Comparison of ENCODE assay signal across 18 cellular contexts in the genomic region with DNA sequence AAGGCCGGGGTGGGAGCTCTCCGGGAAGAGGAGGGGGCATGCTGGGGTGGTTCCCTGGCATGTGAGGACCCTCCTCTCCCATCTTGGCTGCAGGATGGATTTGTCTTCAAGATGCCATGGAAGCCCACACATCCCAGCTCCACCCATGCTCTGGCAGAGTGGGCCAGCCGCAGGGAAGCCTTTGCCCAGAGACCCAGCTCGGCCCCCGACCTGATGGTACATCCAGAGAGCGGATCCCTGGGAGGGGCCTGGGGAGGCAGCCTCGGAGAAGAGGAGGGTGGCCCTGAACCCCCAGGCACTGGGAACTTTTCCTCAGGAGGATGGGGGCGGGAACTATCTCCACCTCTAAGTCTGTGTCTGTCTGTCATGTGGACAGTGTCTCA. TPM values are rescaled to one million over a fixed set of nuclear protein-coding genes. Genes with fewer than 3 reads are reported as not detected.
DNase-seq lines count a peak whose midpoint lies in the region; ATAC-seq, FAIRE-seq and TF ChIP-seq lines count a peak whose summit lies in the region.
"Had no signal": no experiment of that assay in that cellular context is flagged by ENCODE, and none has a peak within 500 bp of the region (broad histone marks: within the 10 kb centered on the region; RNA-seq: fewer than 3 reads in every experiment).

No MANE protein-coding gene starts in this region.

- no peak overlapping the region for H2BK5ac ChIP-seq in H1 (ENCODE audit: low read depth, low read length)

- no peak for TF ChIP-seq RAD21 in H1 (IDR thresholded peaks at IDR 0.05 in 1 of 2, conservative IDR thresholded peaks at IDR 0.05 in 1 of 2; ENCODE audit: low read depth in 2 of 2, low read length in 2 of 2)

- no peak overlapping the region for H3K4me3 ChIP-seq in Peyer's patch
- H3K4me3 ChIP-seq in H1 (ENCODE audit: extremely low read depth in 1 of 4, insufficient read depth in 2 of 4, low read depth in 3 of 4, low read length in 4 of 4): peak overlapping the region in 2 of 4 experiments; percentile 5 to 10; a peak in 1 of 8 replicates
- H3K4me3 ChIP-seq in esophagus muscularis mucosa: no peak overlapping the region
- H3K4me3 ChIP-seq: stomach had no signal

- POLR2A ChIA-PET in H1 (lab: Charles Lee; ENCODE audit: partially characterized antibody): interaction anchor here (1.1 to 2.9 kb wide), 9 partner anchors 9 to 87 kb away, joined by 3 to 29 read pairs (median 7); a partner anchor contains a TSS

- H2BK120ac ChIP-seq in H1 (replicated peaks; ENCODE audit: low read depth, low read length): no peak overlapping the region

- H3K79me1 ChIP-seq in H1 (ENCODE audit: low read depth, low read length): no peaks in the 10 kb centered on the region; the same call in 1 of the 2 replicates

- H3K36me3 Mint-ChIP-seq in activated naive CD4-positive, alpha-beta T cell treated with anti-CD3 and anti-CD28 coated beads, Interleukin-2, amount 50 U/mL, for 24 hours: peaks cover 23% of the 10 kb centered on the region
- peaks cover 30 to 35% of the 10 kb centered on the region in 2 donors for H3K36me3 Mint-ChIP-seq in stimulated activated naive B cell treated with anti-CD40 and anti-IgM and Interleukin-4, amounts not matched to agents 10 μg/mL and 1 μg/mL and 100 μg/mL, for 72 hours

- no peak for FAIRE-seq in H1 (lab: Jason Lieb, UNC)
- FAIRE-seq: astrocyte, colon, H54 had no signal

- no peak for TF ChIP-seq CTCF in Peyer's patch (IDR thresholded peaks at IDR 0.05)
- TF ChIP-seq CTCF in H1 (IDR thresholded peaks at IDR 0.05; ENCODE audit: control extremely low read depth in 1 of 3, insufficient read depth in 1 of 3, low read depth in 1 of 3, low read length in 3 of 3): no peak
- TF ChIP-seq CTCF in esophagus muscularis mucosa (IDR thresholded peaks at IDR 0.05): no peak

- H3K14ac ChIP-seq in H1 (ENCODE audit: insufficient read length): no peak overlapping the region

- H3K4me1 Mint-ChIP-seq in activated naive CD4-positive, alpha-beta T cell treated with anti-CD3 and anti-CD28 coated beads, Interleukin-2, amount 50 U/mL, for 24 hours: peaks cover 82% of the 10 kb centered on the region
- H3K4me1 Mint-ChIP-seq in stimulated activated naive B cell treated with anti-CD40 and anti-IgM and Interleukin-4, amounts not matched to agents 10 μg/mL and 1 μg/mL and 100 μg/mL, for 72 hours: peaks cover 57 to 80% of the 10 kb centered on the region in 2 donors

- H3K9me3 Mint-ChIP-seq in activated naive CD4-positive, alpha-beta T cell treated with anti-CD3 and anti-CD28 coated beads, Interleukin-2, amount 50 U/mL, for 24 hours: no peaks in the 10 kb centered on the region
- H3K9me3 Mint-ChIP-seq in stimulated activated naive B cell treated with anti-CD40 and anti-IgM and Interleukin-4, amounts not matched to agents 10 μg/mL and 1 μg/mL and 100 μg/mL, for 72 hours: no peaks in the 10 kb centered on the region
- H3K9me3 Mint-ChIP-seq: activated T-helper 2 cell treated with anti-CD3 and anti-CD28 coated beads, Interferon-gamma antibody, Interleukin-2, Interleukin-4, amounts not matched to agents 10 μg/mL and 5 μg/mL and 100 μg/mL, durations not matched to agents 14 hours and 24 hours and 36 hours; T-helper 2 cell treated with Interferon-gamma antibody and Interleukin-4, amounts not matched to agents 5 μg/mL and 100 μg/mL, for 36 hours had no signal

- ATAC-seq in stimulated activated naive B cell treated with anti-CD40 and anti-IgM and Interleukin-4, amounts not matched to agents 10 μg/mL and 1 μg/mL and 100 μg/mL, for 72 hours (replicated peaks): no peak
- ATAC-seq in HG03039 (IDR thresholded peaks at IDR 0.05; ENCODE audit: unreplicated experiment): no peak

- DNase-seq in activated naive CD4-positive, alpha-beta T cell (lab: John Stamatoyannopoulos, UW): no peak
- DNase-seq in Peyer's patch (peak in 1 of 3 donors; percentile 45), H1 (ENCODE audit: low read depth in 1 of 2, low spot score in 2 of 2) (no peak), esophagus muscularis mucosa (ENCODE audit: extremely low spot score) (no peak), NCI-H187 treated with DMSO at 0.1 percent for 48 hours (lab: John Stamatoyannopoulos, UW) (no peak)
- no peak for DNase-seq in stimulated activated naive B cell treated with anti-CD40 and anti-IgM and Interleukin-4, amounts not matched to agents 10 μg/mL and 1 μg/mL and 100 μg/mL, for 72 hours
- DNase-seq: activated CD4-positive, alpha-beta T cell treated with anti-CD3 and anti-CD28 coated beads for 4 hours; GDM1; mammary epithelial cell; stimulated activated CD4-positive, alpha-beta T cell treated with anti-CD3 and anti-CD28 coated beads, Interleukin-15, amount 100 ng/mL, for 24 hours; stomach had no signal

- no peak overlapping the region for H3K9ac ChIP-seq in H1 (replicated peaks in 1 of 4; ENCODE audit: extremely low read depth in 1 of 4, low read depth in 3 of 4, low read length in 3 of 4)

- no peaks in the 10 kb centered on the region for H3K9me3 ChIP-seq in Peyer's patch
- no peaks in the 10 kb centered on the region for H3K9me3 ChIP-seq in H1 (ENCODE audit: insufficient read depth in 2 of 2, low read depth in 1 of 2, low read length in 1 of 2)
- H3K9me3 ChIP-seq in esophagus muscularis mucosa: no peaks in the 10 kb centered on the region
- H3K9me3 ChIP-seq: stomach had no signal

- WGBS in H1 (ENCODE audit: extremely low coverage in 1 of 2, insufficient coverage in 1 of 2, insufficient read length in 1 of 2, insufficient replicate concordance in 2 of 2, low coverage in 1 of 2, low lambda C conversion rate in 2 of 2, missing lambda C conversion rate in 1 of 2), 2 experiments: 82% methylated on average over 7 of the region's 8 CpGs; no CpG with 5 or more reads in 1 of the 2 experiments
- WGBS in esophagus muscularis mucosa: no CpG with 5 or more reads among the region's 8 CpGs

- peak overlapping the region; percentile 18 for H4K91ac ChIP-seq in H1 (replicated peaks; ENCODE audit: insufficient read length, low read length)

- H3K4ac ChIP-seq in H1 (replicated peaks; ENCODE audit: insufficient read length, low read depth, low read length): no peak overlapping the region

- peaks cover 3% of the 10 kb centered on the region in 2 experiments for H4K20me1 ChIP-seq in H1 (replicated peaks in 1 of 2; ENCODE audit: control insufficient read depth in 1 of 2, insufficient read depth in 2 of 2, low read length in 2 of 2)

- H2AFZ ChIP-seq in H1 (ENCODE audit: low read length): no peak overlapping the region

- H3K27ac ChIP-seq in Peyer's patch: peak overlapping the region in 3 of 4 donors; percentile 96 to 97 (median 96)
- H3K27ac ChIP-seq in H1 (ENCODE audit: low read depth, low read length): no peak overlapping the region; the same call in 1 of the 2 replicates
- peak overlapping the region in 2 of 4 donors; percentile 44 to 99 for H3K27ac ChIP-seq in esophagus muscularis mucosa (replicated peaks in 1 of 4)

- H2BK15ac ChIP-seq in H1 (ENCODE audit: low read length): no peak overlapping the region

- no peak overlapping the region; the same call in 1 of the 2 replicates for H3K18ac ChIP-seq in H1 (ENCODE audit: extremely low read depth, low read length)

- H3K4me3 Mint-ChIP-seq in activated naive CD4-positive, alpha-beta T cell treated with anti-CD3 and anti-CD28 coated beads, Interleukin-2, amount 50 U/mL, for 24 hours: no peak overlapping the region
- no peak overlapping the region for H3K4me3 Mint-ChIP-seq in stimulated activated naive B cell treated with anti-CD40 and anti-IgM and Interleukin-4, amounts not matched to agents 10 μg/mL and 1 μg/mL and 100 μg/mL, for 72 hours

- no peaks in the 10 kb centered on the region for H3K27me3 Mint-ChIP-seq in activated naive CD4-positive, alpha-beta T cell treated with anti-CD3 and anti-CD28 coated beads, Interleukin-2, amount 50 U/mL, for 24 hours
- no peaks in the 10 kb centered on the region for H3K27me3 Mint-ChIP-seq in stimulated activated naive B cell treated with anti-CD40 and anti-IgM and Interleukin-4, amounts not matched to agents 10 μg/mL and 1 μg/mL and 100 μg/mL, for 72 hours

- no peak for TF ChIP-seq EP300 in H1 (IDR thresholded peaks at IDR 0.05; ENCODE audit: borderline replicate concordance in 1 of 2, low read depth in 2 of 2, low read length in 2 of 2)
- TF ChIP-seq EP300 in esophagus muscularis mucosa (IDR thresholded peaks at IDR 0.05): no peak

- no peak overlapping the region for H3K23ac ChIP-seq in H1 (ENCODE audit: insufficient read length)

- H3K4me2 ChIP-seq in H1 (ENCODE audit: insufficient read depth in 1 of 2, low read depth in 2 of 2, low read length in 2 of 2): peak overlapping the region; percentile 52 to 82

- peaks cover 0 to 52% (median 0%) of the 10 kb centered on the region in 3 donors for H3K36me3 ChIP-seq in Peyer's patch
- H3K36me3 ChIP-seq in H1 (ENCODE audit: control insufficient read depth in 2 of 4, insufficient read depth in 4 of 4, low read length in 3 of 4): peaks cover 4 to 35% (median 30%) of the 10 kb centered on the region in 4 experiments
- H3K36me3 ChIP-seq in esophagus muscularis mucosa: peaks cover 46 to 81% (median 60%) of the 10 kb centered on the region in 4 donors

- H2BK20ac ChIP-seq in H1 (ENCODE audit: low read length): no peak overlapping the region

- H3K27me3 ChIP-seq in Peyer's patch: no peaks in the 10 kb centered on the region
- H3K27me3 ChIP-seq in H1 (replicated peaks in 1 of 4; ENCODE audit: control insufficient read depth in 3 of 4, extremely low read depth in 1 of 4, insufficient read depth in 3 of 4, low read length in 3 of 4): no peaks in the 10 kb centered on the region
- H3K27me3 ChIP-seq in esophagus muscularis mucosa: no peaks in the 10 kb centered on the region
- H3K27me3 ChIP-seq: stomach had no signal

- intact Hi-C loops in esophagus muscularis mucosa (cut with DNase I): no loop called here

- H3K23me2 ChIP-seq in H1 (ENCODE audit: low read depth, low read length): peaks cover 9% of the 10 kb centered on the region; the same call in 1 of the 2 replicates

- no peak overlapping the region for H2BK12ac ChIP-seq in H1 (ENCODE audit: low read depth, low read length)

- CTCF ChIA-PET in H1 (lab: Charles Lee; ENCODE audit: partially characterized antibody): interaction anchor here (0.6 to 3.7 kb wide), 6 partner anchors 14 to 271 kb away, joined by 3 to 29 read pairs (median 3); a partner anchor contains a TSS

- H4K8ac ChIP-seq in H1 (ENCODE audit: extremely low read depth, insufficient read depth, low read length): no peak overlapping the region

- H3K4me1 ChIP-seq in Peyer's patch (peaks cover 17 to 53% (median 36%) of the 10 kb centered on the region in 4 donors), H1 (replicated peaks in 1 of 4; ENCODE audit: control insufficient read depth in 3 of 4, insufficient read depth in 4 of 4, low read length in 3 of 4) (peaks cover 5 to 35% (median 28%) of the 10 kb centered on the region in 4 experiments), esophagus muscularis mucosa (peaks cover 16 to 73% (median 62%) of the 10 kb centered on the region in 4 donors)

- TF ChIP-seq POLR2A in Peyer's patch (IDR thresholded peaks at IDR 0.05): no peak
- no peak for TF ChIP-seq POLR2A in H1 (IDR thresholded peaks at IDR 0.05; ENCODE audit: control extremely low read depth in 1 of 2, low read depth in 2 of 2, low read length in 2 of 2)
- TF ChIP-seq POLR2A in esophagus muscularis mucosa (IDR thresholded peaks at IDR 0.05; ENCODE audit: low read depth): no peak

- H4K5ac ChIP-seq in H1 (ENCODE audit: insufficient read length, low read depth, low read length): no peak overlapping the region

- H3K27ac Mint-ChIP-seq in activated naive CD4-positive, alpha-beta T cell treated with anti-CD3 and anti-CD28 coated beads, Interleukin-2, amount 50 U/mL, for 24 hours: peak overlapping the region; percentile 65
- peak overlapping the region; percentile 91 for H3K27ac Mint-ChIP-seq in stimulated activated naive B cell treated with anti-CD40 and anti-IgM and Interleukin-4, amounts not matched to agents 10 μg/mL and 1 μg/mL and 100 μg/mL, for 72 hours

- no peak overlapping the region for H2AK5ac ChIP-seq in H1 (ENCODE audit: low read depth, low read length)

- H3K56ac ChIP-seq in H1 (replicated peaks; ENCODE audit: insufficient read length, low read depth, low read length): no peak overlapping the region

- no peaks in the 10 kb centered on the region; a peak in 1 of 4 replicates for H3K79me2 ChIP-seq in H1 (ENCODE audit: control insufficient read depth in 1 of 2, insufficient read depth in 2 of 2, low read length in 2 of 2)

RNA-seq across cellular contexts. Expression of a gene that starts 4.8 kb away (rescaled TPM):
- total RNA-seq in Peyer's patch (100 to 1,000 TPM in 1 of 4 donors, 10 to 100 TPM in 3; 14.2 to 202 (median 34.1) TPM), esophagus muscularis mucosa (10 to 100 TPM; 29.9 to 43.1 (median 35.6) TPM)
- total RNA-seq in H1 (2021; fragmentation: NEBNext Ultra II Directional; extraction: Animal tissue kit (Norgen Biotek cat#: 25700)): 30.3 and 31.2 TPM in 2 replicates
- polyA plus RNA-seq in H1 (2011; rRNA removed): 21.7 and 32.4 TPM in 2 replicates
- polyA plus RNA-seq in H1 (2011; cell fraction: cytosol; rRNA removed): 21.8 TPM
- polyA plus RNA-seq in H1 (2011; cell fraction: nucleus; rRNA removed): 69.1 TPM
- polyA plus RNA-seq in H1 (2012, experiment 1 of 2): 28.3 to 33.6 TPM (median 29.7 TPM) in 4 replicates
- 28.7 TPM for polyA plus RNA-seq in H1 (2012, experiment 2 of 2)
- 18.1 TPM for polyA plus RNA-seq in H1 (2013, experiment 1 of 2)
- 16.5 TPM for polyA plus RNA-seq in H1 (2013, experiment 2 of 2)
- 12.9 and 21.6 TPM in 2 replicates for polyA minus RNA-seq in H1 (2011; rRNA and poly(A)+ RNA removed)
- 19.9 TPM for polyA minus RNA-seq in H1 (2011; cell fraction: cytosol; rRNA and poly(A)+ RNA removed)
- polyA minus RNA-seq in H1 (2011; cell fraction: nucleus; rRNA and poly(A)+ RNA removed): 16.8 TPM

RNA-seq across cellular contexts. Expression of a gene that starts 14.3 kb away (rescaled TPM):
- total RNA-seq in Peyer's patch (10 to 100 TPM; 39.8 to 61.9 (median 47.0) TPM), esophagus muscularis mucosa (100 to 1,000 TPM; 131 to 225 (median 199) TPM)
- 51.6 and 52.8 TPM in 2 replicates for total RNA-seq in H1 (2021; fragmentation: NEBNext Ultra II Directional; extraction: Animal tissue kit (Norgen Biotek cat#: 25700))
- polyA plus RNA-seq in H1 (2011; rRNA removed): 17.7 and 25.2 TPM in 2 replicates
- polyA plus RNA-seq in H1 (2011; cell fraction: cytosol; rRNA removed): 27.2 TPM
- 20.7 TPM for polyA plus RNA-seq in H1 (2011; cell fraction: nucleus; rRNA removed)
- polyA plus RNA-seq in H1 (2012, experiment 1 of 2): 30.1 to 45.6 TPM (median 44.3 TPM) in 4 replicates
- 37.2 TPM for polyA plus RNA-seq in H1 (2012, experiment 2 of 2)
- 25.0 TPM for polyA plus RNA-seq in H1 (2013, experiment 1 of 2)
- polyA plus RNA-seq in H1 (2013, experiment 2 of 2): 25.0 TPM
- 18.1 and 24.6 TPM in 2 replicates for polyA minus RNA-seq in H1 (2011; rRNA and poly(A)+ RNA removed)
- 29.3 TPM for polyA minus RNA-seq in H1 (2011; cell fraction: cytosol; rRNA and poly(A)+ RNA removed)
- 17.5 TPM for polyA minus RNA-seq in H1 (2011; cell fraction: nucleus; rRNA and poly(A)+ RNA removed)

RNA-seq across cellular contexts. Expression of a gene that starts 19.5 kb away (rescaled TPM):
- total RNA-seq in Peyer's patch: 10 to 100 TPM; 11.6 to 26.4 (median 22.5) TPM
- 3.4 and 3.7 TPM in 2 replicates for total RNA-seq in H1 (2021; fragmentation: NEBNext Ultra II Directional; extraction: Animal tissue kit (Norgen Biotek cat#: 25700))
- 3.3 and 4.0 TPM in 2 replicates for polyA plus RNA-seq in H1 (2011; rRNA removed)
- 3.0 TPM for polyA plus RNA-seq in H1 (2011; cell fraction: cytosol; rRNA removed)
- 3.1 TPM for polyA plus RNA-seq in H1 (2011; cell fraction: nucleus; rRNA removed)
- 3.0 to 4.2 TPM (median 3.7 TPM) in 4 replicates for polyA plus RNA-seq in H1 (2012, experiment 1 of 2)
- polyA plus RNA-seq in H1 (2012, experiment 2 of 2): 2.7 TPM
- polyA plus RNA-seq in H1 (2013, experiment 1 of 2): 1.9 TPM
- polyA plus RNA-seq in H1 (2013, experiment 2 of 2): 1.6 TPM
- polyA minus RNA-seq in H1 (2011; rRNA and poly(A)+ RNA removed): 2.3 and 4.1 TPM in 2 replicates
- polyA minus RNA-seq in H1 (2011; cell fraction: cytosol; rRNA and poly(A)+ RNA removed): 3.4 TPM
- 3.4 TPM for polyA minus RNA-seq in H1 (2011; cell fraction: nucleus; rRNA and poly(A)+ RNA removed)
- 10 to 100 TPM in 3 of 4 donors, 1 to 10 TPM in 1; 7.9 to 11.7 (median 11.2) TPM for total RNA-seq in esophagus muscularis mucosa

RNA-seq across cellular contexts. Expression of a gene that starts 19.6 kb away (rescaled TPM):
- total RNA-seq in Peyer's patch: not detected
- total RNA-seq in H1 (2021; fragmentation: NEBNext Ultra II Directional; extraction: Animal tissue kit (Norgen Biotek cat#: 25700)): 0.65 and 0.71 TPM in 2 replicates
- polyA plus RNA-seq in H1 (2011; rRNA removed): 0.50 and 0.51 TPM in 2 replicates
- 0.78 TPM for polyA plus RNA-seq in H1 (2011; cell fraction: cytosol; rRNA removed)
- 0.88 TPM for polyA plus RNA-seq in H1 (2011; cell fraction: nucleus; rRNA removed)
- polyA plus RNA-seq in H1 (2012, experiment 1 of 2): 0.56 to 0.80 TPM (median 0.68 TPM) in 4 replicates
- polyA plus RNA-seq in H1 (2012, experiment 2 of 2): 0.64 TPM
- 0.43 TPM for polyA plus RNA-seq in H1 (2013, experiment 1 of 2)
- 0.37 TPM for polyA plus RNA-seq in H1 (2013, experiment 2 of 2)
- polyA minus RNA-seq in H1 (2011; rRNA and poly(A)+ RNA removed): 0.37 TPM in 1 of 2 replicates, not detected in the other
- not detected for polyA minus RNA-seq in H1 (2011; cell fraction: cytosol; rRNA and poly(A)+ RNA removed)
- 0.50 TPM for polyA minus RNA-seq in H1 (2011; cell fraction: nucleus; rRNA and poly(A)+ RNA removed)
- under 1 TPM in 1 of 4 donors, not detected in 3; 0.50 TPM for total RNA-seq in esophagus muscularis mucosa
- total RNA-seq: activated T-helper 2 cell treated with anti-CD3 and anti-CD28 coated beads, Interferon-gamma antibody, Interleukin-2, Interleukin-4, amounts not matched to agents 10 μg/mL and 5 μg/mL and 100 μg/mL, durations not matched to agents 14 hours and 24 hours and 36 hours; stomach had no signal

RNA-seq across cellular contexts. Expression of a gene that starts 33.3 kb away (rescaled TPM):
- total RNA-seq in Peyer's patch (10 to 100 TPM in 2 of 4 donors, 1 to 10 TPM in 2; 7.4 to 13.2 (median 10.2) TPM), esophagus muscularis mucosa (10 to 100 TPM; 56.5 to 96.1 (median 73.6) TPM)
- total RNA-seq in H1 (2021; fragmentation: NEBNext Ultra II Directional; extraction: Animal tissue kit (Norgen Biotek cat#: 25700)): 111 and 117 TPM in 2 replicates
- 141 and 202 TPM in 2 replicates for polyA plus RNA-seq in H1 (2011; rRNA removed)
- polyA plus RNA-seq in H1 (2011; cell fraction: cytosol; rRNA removed): 101 TPM
- 110 TPM for polyA plus RNA-seq in H1 (2011; cell fraction: nucleus; rRNA removed)
- 73.7 to 130 TPM (median 117 TPM) in 4 replicates for polyA plus RNA-seq in H1 (2012, experiment 1 of 2)
- polyA plus RNA-seq in H1 (2012, experiment 2 of 2): 104 TPM
- 98.3 TPM for polyA plus RNA-seq in H1 (2013, experiment 1 of 2)
- polyA plus RNA-seq in H1 (2013, experiment 2 of 2): 102 TPM
- polyA minus RNA-seq in H1 (2011; rRNA and poly(A)+ RNA removed): 43.6 and 51.4 TPM in 2 replicates
- 71.0 TPM for polyA minus RNA-seq in H1 (2011; cell fraction: cytosol; rRNA and poly(A)+ RNA removed)
- 41.3 TPM for polyA minus RNA-seq in H1 (2011; cell fraction: nucleus; rRNA and poly(A)+ RNA removed)
